ENCODE assay signal across 14 cellular contexts in genomic region chr4:2835978-2836377, GRCh38. TPM values are rescaled to one million over a fixed set of nuclear protein-coding genes. Genes with fewer than 3 reads are reported as not detected.
A peak's percentile ranks its signal among the peaks of the same experiment; 100 is the strongest.
DNase-seq lines count a peak whose midpoint lies in the region; ATAC-seq, FAIRE-seq and TF ChIP-seq lines count a peak whose summit lies in the region.
"Had no signal": no experiment of that assay in that cellular context is flagged by ENCODE, and none has a peak within 500 bp of the region (broad histone marks: within the 10 kb centered on the region; RNA-seq: fewer than 3 reads in every experiment).

No MANE protein-coding gene starts in this region.

- H3K36me3 Mint-ChIP-seq in activated naive CD4-positive, alpha-beta T cell treated with anti-CD3 and anti-CD28 coated beads for 36 hours (ENCODE audit: low read depth) = peaks cover 9% of the 10 kb centered on the region
- H3K36me3 Mint-ChIP-seq in T-helper 17 cell (ENCODE audit: low read depth) = no peaks in the 10 kb centered on the region
- H3K36me3 Mint-ChIP-seq in stimulated activated memory B cell treated with anti-CD40 and anti-IgM and Interleukin-4, amounts not matched to agents 10 μg/mL and 1 μg/mL and 100 μg/mL, for 72 hours = peaks cover 20% of the 10 kb centered on the region

- no peak for FAIRE-seq in small intestine (lab: Jason Lieb, UNC)
- FAIRE-seq: astrocyte had no signal

- H3K27ac Mint-ChIP-seq in activated naive CD4-positive, alpha-beta T cell treated with anti-CD3 and anti-CD28 coated beads for 36 hours = peak overlapping the region; percentile 59
- peak overlapping the region; percentile 91 for H3K27ac Mint-ChIP-seq in T-helper 17 cell
- H3K27ac Mint-ChIP-seq in stimulated activated memory B cell treated with anti-CD40 and anti-IgM and Interleukin-4, amounts not matched to agents 10 μg/mL and 1 μg/mL and 100 μg/mL, for 72 hours = peak overlapping the region; percentile 77

- H3K9me3 Mint-ChIP-seq in activated naive CD4-positive, alpha-beta T cell treated with anti-CD3 and anti-CD28 coated beads for 36 hours = peaks cover 3% of the 10 kb centered on the region
- H3K9me3 Mint-ChIP-seq in stimulated activated memory B cell treated with anti-CD40 and anti-IgM and Interleukin-4, amounts not matched to agents 10 μg/mL and 1 μg/mL and 100 μg/mL, for 72 hours = peaks cover 3% of the 10 kb centered on the region

- CTCF ChIA-PET in activated naive CD4-positive, alpha-beta T cell treated with anti-CD3 and anti-CD28 coated beads for 36 hours (lab: Charles Lee) = no interaction called here

- H3K27me3 ChIP-seq in small intestine (ENCODE audit: control insufficient read depth in 2 of 2, insufficient read depth in 2 of 2, low read length in 2 of 2) (no peaks in the 10 kb centered on the region), esophagus squamous epithelium (no peaks in the 10 kb centered on the region)
- H3K27me3 ChIP-seq: dorsolateral prefrontal cortex, MG63 had no signal

- H3K27me3 Mint-ChIP-seq in activated naive CD4-positive, alpha-beta T cell treated with anti-CD3 and anti-CD28 coated beads for 36 hours (ENCODE audit: low read depth) = no peaks in the 10 kb centered on the region
- H3K27me3 Mint-ChIP-seq in T-helper 17 cell = no peaks in the 10 kb centered on the region
- no peaks in the 10 kb centered on the region for H3K27me3 Mint-ChIP-seq in stimulated activated memory B cell treated with anti-CD40 and anti-IgM and Interleukin-4, amounts not matched to agents 10 μg/mL and 1 μg/mL and 100 μg/mL, for 72 hours

- 88 to 90% (median 89%) methylated on average over 8 of the region's 8 CpGs for WGBS in small intestine, 3 donors
- WGBS in esophagus squamous epithelium, 2 donors = 87 to 100% methylated on average over 1 to 4 of the region's 8 CpGs

- peak; percentile 2 for DNase-seq in activated naive CD4-positive, alpha-beta T cell treated with anti-CD3 and anti-CD28 coated beads for 36 hours
- no peak for DNase-seq in activated naive CD4-positive, alpha-beta T cell treated with anti-CD3 and anti-CD28 coated beads, Interleukin-2, amount 50 U/mL, for 16 hours
- DNase-seq in T-helper 17 cell (no peak), left lobe of liver (ENCODE audit: low spot score) (peak; percentile 47), small intestine (no peak), esophagus squamous epithelium (lab: John Stamatoyannopoulos, UW) (no peak)
- DNase-seq in stimulated activated naive CD4-positive, alpha-beta T cell (lab: John Stamatoyannopoulos, UW) = no peak
- DNase-seq: DMS53, MG63, T-helper 9 cell, trophoblast cell had no signal

- H3K4me3 Mint-ChIP-seq in activated naive CD4-positive, alpha-beta T cell treated with anti-CD3 and anti-CD28 coated beads for 36 hours = no peak overlapping the region
- H3K4me3 Mint-ChIP-seq in T-helper 17 cell = no peak overlapping the region
- no peak overlapping the region for H3K4me3 Mint-ChIP-seq in stimulated activated memory B cell treated with anti-CD40 and anti-IgM and Interleukin-4, amounts not matched to agents 10 μg/mL and 1 μg/mL and 100 μg/mL, for 72 hours

- H3K9me3 ChIP-seq in T-helper 17 cell (ENCODE audit: control insufficient read depth, low read length, poor library complexity, severe bottlenecking) (no peaks in the 10 kb centered on the region), small intestine (ENCODE audit: control insufficient read depth, low read depth) (no peaks in the 10 kb centered on the region), esophagus squamous epithelium (no peaks in the 10 kb centered on the region)
- H3K9me3 ChIP-seq: MG63 had no signal

- H3K4me3 ChIP-seq in small intestine (ENCODE audit: low read depth in 1 of 2, low read length in 2 of 2) = no peak overlapping the region
- no peak overlapping the region for H3K4me3 ChIP-seq in esophagus squamous epithelium
- H3K4me3 ChIP-seq: dorsolateral prefrontal cortex, MG63 had no signal

- intact Hi-C loops in activated naive CD4-positive, alpha-beta T cell treated with anti-CD3 and anti-CD28 coated beads for 36 hours (cut with micrococcal nuclease) = no loop called here
- intact Hi-C loops in esophagus squamous epithelium (cut with DNase I) = loop anchor here (10.0 kb wide), 1 partner anchor 71 kb away; no protein-coding TSS in a partner anchor

- no peak for TF ChIP-seq POLR2A in esophagus squamous epithelium (IDR thresholded peaks at IDR 0.05)

- H3K36me3 ChIP-seq in small intestine (ENCODE audit: control insufficient read depth in 2 of 2, insufficient read depth in 2 of 2, low read length in 2 of 2) (peaks cover 0 to 8% of the 10 kb centered on the region in 2 donors), esophagus squamous epithelium (peaks cover 0 to 58% (median 32%) of the 10 kb centered on the region in 3 donors)
- H3K36me3 ChIP-seq: MG63 had no signal

- no peak for TF ChIP-seq CTCF in esophagus squamous epithelium (IDR thresholded peaks at IDR 0.05)

- H3K4me1 ChIP-seq in small intestine (ENCODE audit: control insufficient read depth in 2 of 2, insufficient read depth in 1 of 2, low read depth in 1 of 2, low read length in 1 of 2) = peaks cover 0 to 3% of the 10 kb centered on the region in 2 donors
- peaks cover 10 to 47% (median 22%) of the 10 kb centered on the region in 3 donors for H3K4me1 ChIP-seq in esophagus squamous epithelium

- ATAC-seq in T-helper 17 cell (no peak), left lobe of liver (peak; percentile 5)
- ATAC-seq in stimulated activated memory B cell treated with anti-CD40 and anti-IgM and Interleukin-4, amounts not matched to agents 10 μg/mL and 1 μg/mL and 100 μg/mL, for 72 hours = no peak

- H3K4me1 Mint-ChIP-seq in activated naive CD4-positive, alpha-beta T cell treated with anti-CD3 and anti-CD28 coated beads for 36 hours (ENCODE audit: low read depth) = peaks cover 49% of the 10 kb centered on the region
- H3K4me1 Mint-ChIP-seq in T-helper 17 cell = peaks cover 38% of the 10 kb centered on the region
- peaks cover 75% of the 10 kb centered on the region for H3K4me1 Mint-ChIP-seq in stimulated activated memory B cell treated with anti-CD40 and anti-IgM and Interleukin-4, amounts not matched to agents 10 μg/mL and 1 μg/mL and 100 μg/mL, for 72 hours

- H3K27ac ChIP-seq in small intestine (ENCODE audit: low read depth in 1 of 2, low read length in 1 of 2) (no peak overlapping the region), esophagus squamous epithelium (peak overlapping the region in 2 of 4 donors; percentile 42 to 72)

RNA-seq across cellular contexts. Expression of gene ADD1, which starts 7.7 kb away (rescaled TPM):
- total RNA-seq in activated naive CD4-positive, alpha-beta T cell treated with anti-CD3 and anti-CD28 coated beads for 36 hours = 100 to 1,000 TPM; 165 TPM
- total RNA-seq in T-helper 17 cell = 100 to 1,000 TPM; 211 to 228 TPM
- 113 TPM for total RNA-seq in left lobe of liver
- 100 to 1,000 TPM; 158 to 262 (median 180) TPM for polyA plus RNA-seq in small intestine
- total RNA-seq in esophagus squamous epithelium = 100 to 1,000 TPM in 2 of 4 donors, 10 to 100 TPM in 2; 81.7 to 144 (median 103) TPM

RNA-seq across cellular contexts. Expression of gene SH3BP2, which starts 43.1 kb away (rescaled TPM):
- total RNA-seq in activated naive CD4-positive, alpha-beta T cell treated with anti-CD3 and anti-CD28 coated beads for 36 hours = 10 to 100 TPM; 45.7 to 47.4 TPM
- total RNA-seq in T-helper 17 cell = 10 to 100 TPM; 36.0 to 62.0 TPM
- total RNA-seq in left lobe of liver = 59.8 TPM
- 10 to 100 TPM in 2 of 3 donors, 1 to 10 TPM in 1; 8.9 to 33.7 (median 13.4) TPM for polyA plus RNA-seq in small intestine
- 10 to 100 TPM; 13.5 to 36.8 (median 34.0) TPM for total RNA-seq in esophagus squamous epithelium

Comparison
In these comparisons a context has a peak if more than half of its experiments do, and no peak if none do; other contexts are left out.
1. DNase-seq: peak in activated naive CD4-positive, alpha-beta T cell treated with anti-CD3 and anti-CD28 coated beads for 36 hours (single experiment) and left lobe of liver (single experiment); none in activated naive CD4-positive, alpha-beta T cell treated with anti-CD3 and anti-CD28 coated beads, Interleukin-2, amount 50 U/mL, for 16 hours (single experiment), T-helper 17 cell (0 of 3), small intestine (single experiment), stimulated activated naive CD4-positive, alpha-beta T cell (0 of 6) and esophagus squamous epithelium (single experiment).
2. Peak in every context shown above with its lines, with median percentiles within 50 percentile points of each other: H3K27ac Mint-ChIP-seq.